8 cellular contexts compared by ENCODE assay signal in the genomic region with DNA sequence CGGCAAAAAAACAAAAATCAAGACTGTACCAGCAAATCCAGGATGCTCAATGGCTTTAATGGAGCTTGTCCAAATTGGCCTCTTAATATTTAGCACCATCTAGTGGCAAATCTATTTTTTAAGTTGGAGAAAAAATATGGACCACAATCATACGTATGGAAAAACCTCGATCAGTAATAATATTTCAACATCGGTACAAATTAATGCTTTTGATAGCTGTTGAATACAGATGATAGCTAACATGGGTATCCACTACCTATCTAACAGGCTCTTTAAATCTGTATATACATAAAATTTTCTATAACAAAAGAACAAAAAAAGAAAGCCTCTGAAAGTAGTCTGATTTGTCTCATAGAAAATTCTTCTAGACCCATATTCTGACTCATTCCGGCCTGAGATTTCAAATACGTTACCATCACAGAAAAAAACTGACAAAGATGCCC. TPM values are rescaled to one million over a fixed set of nuclear protein-coding genes. Genes with fewer than 3 reads are reported as not detected.
A peak's percentile ranks its signal among the peaks of the same experiment; 100 is the strongest.
DNase-seq lines count a peak whose midpoint lies in the region; ATAC-seq and TF ChIP-seq lines count a peak whose summit lies in the region.

No MANE protein-coding gene starts in this region.

- no peaks in the 10 kb centered on the region for H3K27me3 ChIP-seq in A673 (replicated peaks; ENCODE audit: insufficient read depth, low read depth, low read length, poor library complexity)
- H3K27me3 ChIP-seq in foreskin keratinocyte, result no peaks in the 10 kb centered on the region

- H3K9me3 ChIP-seq in A673 (ENCODE audit: low read depth, low read length, poor library complexity, severe bottlenecking), result no peaks in the 10 kb centered on the region

- no peaks in the 10 kb centered on the region for H3K36me3 ChIP-seq in A673 (ENCODE audit: insufficient read depth, low read length, poor library complexity, severe bottlenecking)

- no peak overlapping the region for H3K4me3 ChIP-seq in A673 (ENCODE audit: low read depth, low read length, poor library complexity, severe bottlenecking)

- ATAC-seq in foreskin keratinocyte, result no peak
- ATAC-seq in GM21390 (IDR thresholded peaks at IDR 0.05; ENCODE audit: unreplicated experiment), result no peak
- ATAC-seq in GM19328 (IDR thresholded peaks at IDR 0.05; ENCODE audit: unreplicated experiment), result no peak

- intact Hi-C loops in A673 (cut with micrococcal nuclease; ENCODE audit: unreplicated experiment), result loop anchor here (1.0 to 5.0 kb wide), 3 partner anchors 118 to 758 kb away; no protein-coding TSS in a partner anchor

- peak; percentile 74 for TF ChIP-seq CTCF in A673 (conservative IDR thresholded peaks at IDR 0.05; ENCODE audit: low read depth, low read length)
- peak; percentile 94 for TF ChIP-seq CTCF in foreskin keratinocyte (conservative IDR thresholded peaks at IDR 0.05)

- H3K27ac ChIP-seq in A673 (ENCODE audit: low read depth, low read length, poor library complexity, severe bottlenecking) (no peak overlapping the region), foreskin keratinocyte (no peak overlapping the region)

- no TSS peak for BruUV-seq in A673 (replicated peaks; lab: Mats Ljungman, UMichigan)

- H3K4me1 ChIP-seq in A673 (ENCODE audit: insufficient read depth, low read length, poor library complexity, severe bottlenecking), result peaks cover 25% of the 10 kb centered on the region
- H3K4me1 ChIP-seq in foreskin keratinocyte, result peaks cover 7% of the 10 kb centered on the region

- POLR2A ChIA-PET in A673 (lab: Charles Lee; ENCODE audit: low non-redundant PET), result interaction anchor here (1.0 kb wide), 1 partner anchor 117 kb away, joined by 7 read pairs; a partner anchor contains a TSS

- DNase-seq in A673 (ENCODE audit: low spot score) (peak; percentile 78), GM04504 (ENCODE audit: low read depth) (peak; percentile 50), NCI-H1092 treated with DMSO at 0.1 percent for 48 hours (lab: John Stamatoyannopoulos, UW) (peak; percentile 51), SW480 (ENCODE audit: low spot score) (peak; percentile 69), foreskin keratinocyte (peak in 1 of 2 donors; percentile 49), pulmonary artery endothelial cell (ENCODE audit: low read depth, low spot score) (peak; percentile 10)

- CTCF ChIA-PET in A673 (lab: Charles Lee), result interaction anchor here (0.7 to 5.7 kb wide), 9 partner anchors 12 to 759 kb away, joined by 3 to 141 read pairs (median 4); a partner anchor contains a TSS

RNA-seq across cellular contexts. Expression of a gene that starts 29.2 kb away (rescaled TPM):
- 105 and 115 TPM in 2 replicates for total RNA-seq in A673 (2021)
- 55.8 and 62.8 TPM in 2 replicates for total RNA-seq in foreskin keratinocyte
- 67.9 and 83.1 TPM in 2 replicates for polyA plus RNA-seq in foreskin keratinocyte
- 47.8 and 53.5 TPM in 2 replicates for total RNA-seq in pulmonary artery endothelial cell

RNA-seq across cellular contexts. Expression of a gene that starts 58.4 kb away (rescaled TPM):
- total RNA-seq in A673 (2021) (20.6 and 27.4 TPM in 2 replicates), foreskin keratinocyte (51.0 and 57.7 TPM in 2 replicates), pulmonary artery endothelial cell (32.8 and 40.1 TPM in 2 replicates)
- 73.0 and 78.1 TPM in 2 replicates for polyA plus RNA-seq in foreskin keratinocyte
